31 cellular contexts compared by ENCODE assay signal in genomic region chr1:7435276-7436055, GRCh38.
"Had no signal": no experiment of that assay in that cellular context is flagged by ENCODE, and none has a peak within 500 bp of the region (broad histone marks: within the 10 kb centered on the region; RNA-seq: fewer than 3 reads in every experiment).

No MANE protein-coding gene starts in this region.

- H3K4me1 ChIP-seq: colonic mucosa, esophagus muscularis mucosa, foreskin keratinocyte, gastrocnemius medialis, heart left ventricle had no signal

- H3K36me3 ChIP-seq: brain microvascular endothelial cell, colonic mucosa, esophagus muscularis mucosa, gastrocnemius medialis, heart left ventricle, WERI-Rb-1 had no signal

- H3K27ac ChIP-seq: brain microvascular endothelial cell, colonic mucosa, esophagus muscularis mucosa, foreskin keratinocyte, gastrocnemius medialis, heart left ventricle, WERI-Rb-1 had no signal

- ATAC-seq: activated CD4-positive, CD25-positive, alpha-beta regulatory T cell treated with anti-CD3 and anti-CD28 coated beads, Interleukin-2, amount 50 U/mL, for 24 hours; activated CD8-positive, alpha-beta T cell treated with anti-CD3 and anti-CD28 coated beads for 36 hours; activated naive CD4-positive, alpha-beta T cell treated with anti-CD3 and anti-CD28 coated beads, Interleukin-2, amount 50 U/mL, for 72 hours; activated T-cell treated with anti-CD3 and anti-CD28 coated beads, Interleukin-2, amount 50 U/mL, for 72 hours; foreskin keratinocyte; gastrocnemius medialis; heart left ventricle; T-helper 17 cell had no signal

- DNase-seq: activated B cell treated with CpG ODN at 0.5 μM for 24 hours; activated CD4-positive, alpha-beta T cell treated with anti-CD3 and anti-CD28 coated beads for 48 hours; activated CD4-positive, alpha-beta T cell treated with anti-CD3 and anti-CD28 coated beads, Interleukin-2, amount 50 U/mL, for 1 hour; activated CD4-positive, alpha-beta T cell treated with anti-CD3 and anti-CD28 coated beads, Interleukin-2, amount 50 U/mL, for 48 hours; activated CD8-positive, alpha-beta memory T cell treated with anti-CD3 and anti-CD28 coated beads for 24 hours; activated CD8-positive, alpha-beta T cell treated with anti-CD3 and anti-CD28 coated beads for 36 hours; activated gamma-delta T cell; activated naive CD4-positive, alpha-beta T cell; activated naive CD4-positive, alpha-beta T cell treated with anti-CD3 and anti-CD28 coated beads, Interleukin-2, amount 10 ng/mL, durations not matched to agents 7 days and 5 days; activated naive CD8-positive, alpha-beta T cell treated with anti-CD3 and anti-CD28 coated beads, Interleukin-2, amount 10 ng/mL, durations not matched to agents 7 days and 5 days; activated T-cell treated with anti-CD3 and anti-CD28 coated beads, Interleukin-2, amount 50 U/mL, for 1 hour; activated T-cell treated with anti-CD3 and anti-CD28 coated beads, Interleukin-2, amount 50 U/mL, for 72 hours; amniotic stem cell; anterior cingulate cortex; brain microvascular endothelial cell; caudate nucleus; colonic mucosa; effector memory CD4-positive, alpha-beta T cell; endodermal cell; erythroblast; foreskin keratinocyte; gastrocnemius medialis; glutamatergic neuron; T-helper 1 cell; T-helper 17 cell; T1000; WERI-Rb-1 had no signal

- H3K4me3 ChIP-seq: colonic mucosa, esophagus muscularis mucosa, gastrocnemius medialis, heart left ventricle had no signal

- H3K9me3 ChIP-seq: colonic mucosa, esophagus muscularis mucosa, gastrocnemius medialis, heart left ventricle had no signal

- H3K27me3 ChIP-seq: brain microvascular endothelial cell, colonic mucosa, esophagus muscularis mucosa, gastrocnemius medialis, heart left ventricle had no signal
